In the genomic region with DNA sequence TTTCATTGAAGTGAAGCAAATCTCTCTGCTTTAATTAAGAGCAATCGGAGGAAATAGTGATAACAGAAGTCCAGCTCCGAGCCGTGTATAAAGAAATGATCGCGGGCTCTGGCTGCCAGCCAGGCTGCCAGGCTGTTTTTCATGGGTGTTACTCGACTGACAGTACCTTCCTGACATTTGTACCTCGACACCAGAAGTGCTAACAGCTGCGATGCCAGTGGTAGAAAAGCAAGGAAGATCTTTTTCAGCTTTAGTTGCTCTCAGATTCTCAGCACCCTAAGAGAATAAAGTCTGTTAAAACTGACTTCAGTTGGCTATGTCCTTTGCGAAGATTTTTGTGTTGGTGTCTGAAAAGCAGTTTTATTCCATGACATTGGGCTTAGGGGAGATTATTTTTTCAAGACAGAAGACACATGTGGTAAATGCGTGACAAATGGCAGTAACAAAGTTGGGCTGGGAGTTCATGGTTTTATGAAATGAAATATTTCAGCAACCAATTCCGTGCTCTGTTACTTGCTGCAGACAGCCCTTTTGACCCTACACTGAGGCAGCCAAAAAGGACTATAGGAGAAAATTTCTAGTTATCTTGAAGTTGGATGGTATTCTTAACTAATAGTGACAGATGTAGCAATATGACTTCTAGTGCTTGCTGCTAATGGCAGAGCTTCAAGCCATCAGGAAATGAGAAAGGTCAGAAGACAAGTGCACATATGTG, we compare ENCODE assay signal across 19 cellular contexts.
A peak's percentile ranks its signal among the peaks of the same experiment; 100 is the strongest.
DNase-seq lines count a peak whose midpoint lies in the region; ATAC-seq, FAIRE-seq and TF ChIP-seq lines count a peak whose summit lies in the region.
"Had no signal": no experiment of that assay in that cellular context is flagged by ENCODE, and none has a peak within 500 bp of the region (broad histone marks: within the 10 kb centered on the region; RNA-seq: fewer than 3 reads in every experiment).

No MANE protein-coding gene starts in this region.

- intact Hi-C loops in heart right ventricle (cut with DNase I): no loop called here
- intact Hi-C loops in CD4-positive, alpha-beta memory T cell (cut with micrococcal nuclease): no loop called here

- H3K27ac ChIP-seq in ACC112 (ENCODE audit: low read depth, low read length): no peak overlapping the region
- H3K27ac ChIP-seq in GM23248: 0 out of 2 replicates have a peak overlapping the region, but pooled peaks have one; percentile 10
- H3K27ac ChIP-seq in heart right ventricle: no peak overlapping the region
- H3K27ac ChIP-seq in CD4-positive, alpha-beta memory T cell (ENCODE audit: low read depth, low read length): no peak overlapping the region
- H3K27ac ChIP-seq: BLaER1, upper lobe of left lung, VCaP had no signal

- H3K4me3 ChIP-seq in ACC112 (ENCODE audit: low read depth, low read length) (peak overlapping the region; percentile 51), GM23248 (peak overlapping the region; percentile 64), heart right ventricle (peak overlapping the region in 5 of 10 donors; percentile 16 to 29 (median 20))
- no peak overlapping the region for H3K4me3 ChIP-seq in CD4-positive, alpha-beta memory T cell (ENCODE audit: low read length in 2 of 2)
- H3K4me3 ChIP-seq: BLaER1, upper lobe of left lung had no signal

- no peaks in the 10 kb centered on the region for H4K20me1 ChIP-seq in GM23248 (ENCODE audit: insufficient read depth)
- H4K20me1 ChIP-seq: BLaER1 had no signal

- no peaks in the 10 kb centered on the region for H3F3A ChIP-seq in GM23248 (ENCODE audit: insufficient read depth)

- no peaks in the 10 kb centered on the region for H3K9me2 ChIP-seq in GM23248 (ENCODE audit: insufficient read depth)
- H3K9me2 ChIP-seq: SK-N-SH had no signal

- peak overlapping the region; percentile 48; the same call in 1 of the 2 replicates for H3K9ac ChIP-seq in GM23248
- H3K9ac ChIP-seq: BLaER1, SK-N-SH had no signal

- H3K4me1 Mint-ChIP-seq in WTC11: no peaks in the 10 kb centered on the region
- H3K4me1 Mint-ChIP-seq in CD4-positive, alpha-beta memory T cell: no peaks in the 10 kb centered on the region
- H3K4me1 Mint-ChIP-seq: stimulated activated effector memory CD8-positive, alpha-beta T cell treated with anti-CD3 and anti-CD28 coated beads, Interleukin-12 subunit alpha, Interleukin-12 subunit beta, amount 100 ng/mL, for 72 hours had no signal

- WGBS in GM23248 (ENCODE audit: low coverage in 1 of 2, low lambda C conversion rate in 2 of 2, missing lambda C conversion rate in 2 of 2), 2 experiments: 2 to 5% methylated on average over 11 of the region's 11 CpGs
- WGBS in heart right ventricle, 2 donors: 22% methylated on average over 11 of the region's 11 CpGs

- H3K27me3 Mint-ChIP-seq in WTC11 (ENCODE audit: low read depth): no peaks in the 10 kb centered on the region
- no peaks in the 10 kb centered on the region for H3K27me3 Mint-ChIP-seq in CD4-positive, alpha-beta memory T cell

- H3K4me1 ChIP-seq in ACC112 (ENCODE audit: control insufficient read depth, insufficient read depth, low read length, unreplicated experiment) (peaks cover 27% of the 10 kb centered on the region), GM23248 (ENCODE audit: insufficient read depth) (peaks cover 16% of the 10 kb centered on the region), heart right ventricle (peaks cover 0 to 8% (median 5%) of the 10 kb centered on the region in 9 donors)
- no peaks in the 10 kb centered on the region for H3K4me1 ChIP-seq in CD4-positive, alpha-beta memory T cell (ENCODE audit: insufficient read depth, low read length)
- H3K4me1 ChIP-seq: BLaER1, upper lobe of left lung had no signal

- no peak for FAIRE-seq in GM19239 (lab: Jason Lieb, UNC)
- FAIRE-seq: bronchial epithelial cell, kidney had no signal

- H2AFZ ChIP-seq in ACC112 (ENCODE audit: low read length, unreplicated experiment) (peak overlapping the region; percentile 70), GM23248 (peak overlapping the region; percentile 74)

- no peaks in the 10 kb centered on the region for H3K36me3 ChIP-seq in ACC112 (ENCODE audit: insufficient read depth, low read length)
- H3K36me3 ChIP-seq in GM23248 (ENCODE audit: low read depth): no peaks in the 10 kb centered on the region
- no peaks in the 10 kb centered on the region for H3K36me3 ChIP-seq in heart right ventricle
- H3K36me3 ChIP-seq in CD4-positive, alpha-beta memory T cell (ENCODE audit: insufficient read depth, low read length): no peaks in the 10 kb centered on the region
- H3K36me3 ChIP-seq: BLaER1, upper lobe of left lung had no signal

- in situ Hi-C loops in GM23248 (cut with MboI): no loop called here

- POLR2A ChIA-PET in WTC11 (lab: Charles Lee): no interaction called here
- POLR2A ChIA-PET in CD4-positive, alpha-beta memory T cell (lab: Charles Lee; ENCODE audit: partially characterized antibody): no interaction called here

- no peaks in the 10 kb centered on the region for H3K27me3 ChIP-seq in ACC112 (ENCODE audit: insufficient read depth, low read length)
- no peaks in the 10 kb centered on the region for H3K27me3 ChIP-seq in GM23248 (replicated peaks; ENCODE audit: insufficient read depth)
- H3K27me3 ChIP-seq in heart right ventricle: no peaks in the 10 kb centered on the region
- H3K27me3 ChIP-seq in CD4-positive, alpha-beta memory T cell (ENCODE audit: insufficient read depth, low read length): no peaks in the 10 kb centered on the region
- H3K27me3 ChIP-seq: BLaER1, upper lobe of left lung had no signal

- DNase-seq in GM23248 (peak; percentile 38), SHP77 (lab: John Stamatoyannopoulos, UW) (peak; percentile 62 to 76), heart right ventricle (peak; percentile 11 to 37), WTC11 (ENCODE audit: low spot score) (no peak), GM19239 (ENCODE audit: insufficient read length, low spot score) (no peak)
- DNase-seq in CD4-positive, alpha-beta memory T cell: no peak
- DNase-seq: activated naive CD4-positive, alpha-beta T cell treated with anti-CD3 and anti-CD28 coated beads for 36 hours; kidney; NCI-H1092 treated with DMSO at 0.1 percent for 48 hours; NK-92 treated with Interleukin-12 subunit alpha and Interleukin-12 subunit beta, amount 100 ng/mL, for 24 hours; SK-N-SH; stimulated activated CD4-positive, alpha-beta T cell treated with anti-CD3 and anti-CD28 coated beads, Interleukin-4, amount 100 ng/mL, for 24 hours had no signal

- TF ChIP-seq CTCF in heart right ventricle (IDR thresholded peaks at IDR 0.05) (no peak), WTC11 (IDR thresholded peaks at IDR 0.05) (no peak)

- ATAC-seq in heart right ventricle (peak in 5 of 8 donors; percentile 60 to 78 (median 70)), WTC11 (no peak), GM21576 (IDR thresholded peaks at IDR 0.05; ENCODE audit: unreplicated experiment) (no peak)
- ATAC-seq: stimulated activated effector memory CD8-positive, alpha-beta T cell treated with anti-CD3 and anti-CD28 coated beads, Interleukin-12 subunit alpha, Interleukin-12 subunit beta, amount 100 ng/mL, for 72 hours had no signal

- H3K4me3 Mint-ChIP-seq in WTC11: no peak overlapping the region
- H3K4me3 Mint-ChIP-seq in CD4-positive, alpha-beta memory T cell: no peak overlapping the region
- H3K4me3 Mint-ChIP-seq: activated naive CD4-positive, alpha-beta T cell treated with anti-CD3 and anti-CD28 coated beads for 36 hours; stimulated activated effector memory CD8-positive, alpha-beta T cell treated with anti-CD3 and anti-CD28 coated beads, Interleukin-12 subunit alpha, Interleukin-12 subunit beta, amount 100 ng/mL, for 72 hours had no signal

- no peaks in the 10 kb centered on the region for H3K36me3 Mint-ChIP-seq in WTC11
- H3K36me3 Mint-ChIP-seq in CD4-positive, alpha-beta memory T cell: no peaks in the 10 kb centered on the region
- H3K36me3 Mint-ChIP-seq: stimulated activated effector memory CD8-positive, alpha-beta T cell treated with anti-CD3 and anti-CD28 coated beads, Interleukin-12 subunit alpha, Interleukin-12 subunit beta, amount 100 ng/mL, for 72 hours had no signal

- CTCF ChIA-PET in WTC11 (lab: Charles Lee): no interaction called here
- CTCF ChIA-PET in CD4-positive, alpha-beta memory T cell (lab: Charles Lee; ENCODE audit: partially characterized antibody): no interaction called here

- no peaks in the 10 kb centered on the region for H3K9me3 ChIP-seq in GM23248 (ENCODE audit: low read depth)
- no peaks in the 10 kb centered on the region for H3K9me3 ChIP-seq in heart right ventricle
- no peaks in the 10 kb centered on the region for H3K9me3 ChIP-seq in CD4-positive, alpha-beta memory T cell (ENCODE audit: control insufficient read depth in 1 of 2, low read length in 2 of 2)
- H3K9me3 ChIP-seq: BLaER1, SK-N-SH, upper lobe of left lung had no signal

- H3K9me3 Mint-ChIP-seq in WTC11: no peaks in the 10 kb centered on the region
- H3K9me3 Mint-ChIP-seq in CD4-positive, alpha-beta memory T cell: peaks cover 0 to 26% (median 8%) of the 10 kb centered on the region in 8 donors

- H3K4me2 ChIP-seq in GM23248 (ENCODE audit: unreplicated experiment): peak overlapping the region; percentile 80
- H3K4me2 ChIP-seq: BLaER1, SK-N-SH had no signal

- H3K27ac Mint-ChIP-seq in WTC11: no peak overlapping the region
- H3K27ac Mint-ChIP-seq in CD4-positive, alpha-beta memory T cell: no peak overlapping the region
- H3K27ac Mint-ChIP-seq: activated naive CD4-positive, alpha-beta T cell treated with anti-CD3 and anti-CD28 coated beads for 36 hours; stimulated activated effector memory CD8-positive, alpha-beta T cell treated with anti-CD3 and anti-CD28 coated beads, Interleukin-12 subunit alpha, Interleukin-12 subunit beta, amount 100 ng/mL, for 72 hours had no signal

- H3K79me2 ChIP-seq in ACC112 (ENCODE audit: control insufficient read depth, insufficient read depth, low read length, unreplicated experiment) (no peaks in the 10 kb centered on the region), GM23248 (ENCODE audit: insufficient read depth) (no peaks in the 10 kb centered on the region)

TF ChIP-seq in WTC11, 78 proteins besides CTCF, POLR2A, EP300 and RAD21 (continues in another document):
- TF ChIP-seq ERG (CRISPR knock-in tag; IDR thresholded peaks at IDR 0.05): no peak

Comparison
In these comparisons a context has a peak if more than half of its experiments do, and no peak if none do; other contexts are left out.
1. H3K4me3 ChIP-seq: peak in ACC112 (single experiment) and GM23248 (single experiment); none in CD4-positive, alpha-beta memory T cell (0 of 2).
2. DNase-seq: peak in GM23248 (single experiment), SHP77 (2 of 2) and heart right ventricle (2 of 2); none in WTC11 (single experiment), CD4-positive, alpha-beta memory T cell (0 of 5) and GM19239 (single experiment).
3. ATAC-seq: peak in heart right ventricle (5 of 8); none in WTC11 (single experiment) and GM21576 (single experiment).